Comparison of ENCODE assay signal across 22 cellular contexts in genomic region chr16:84319146-84319760, GRCh38. TPM values are rescaled to one million over a fixed set of nuclear protein-coding genes. Genes with fewer than 3 reads are reported as not detected.
DNase-seq lines count a peak whose midpoint lies in the region; ATAC-seq and TF ChIP-seq lines count a peak whose summit lies in the region.
"Had no signal": no experiment of that assay in that cellular context is flagged by ENCODE, and none has a peak within 500 bp of the region (broad histone marks: within the 10 kb centered on the region; RNA-seq: fewer than 3 reads in every experiment).

No MANE protein-coding gene starts in this region.

- H3K36me3 ChIP-seq in neural progenitor cell (no peaks in the 10 kb centered on the region), gastrocnemius medialis (no peaks in the 10 kb centered on the region)
- H3K36me3 ChIP-seq: BE2C, HAP-1 had no signal

- H3F3A ChIP-seq in neural progenitor cell (ENCODE audit: low read depth) = no peaks in the 10 kb centered on the region

- H3K27me3 ChIP-seq in neural progenitor cell (peaks cover under 1% of the 10 kb centered on the region), gastrocnemius medialis (peaks cover 0 to 11% (median 0%) of the 10 kb centered on the region in 3 donors)

- H3K4me3 ChIP-seq in neural progenitor cell = no peak overlapping the region
- H3K4me3 ChIP-seq in gastrocnemius medialis = no peak overlapping the region
- H3K4me3 ChIP-seq: GM12878, GM23248, HAP-1 had no signal

- no peak for TF ChIP-seq POLR2A in gastrocnemius medialis (IDR thresholded peaks at IDR 0.05)

- H3K36me3 Mint-ChIP-seq in chondrocyte (ENCODE audit: low read depth) (peaks cover 2% of the 10 kb centered on the region), neural progenitor cell (no peaks in the 10 kb centered on the region)
- H3K36me3 Mint-ChIP-seq in stimulated activated memory B cell treated with anti-CD40 and anti-IgM and Interleukin-4, amounts not matched to agents 10 μg/mL and 1 μg/mL and 100 μg/mL, for 72 hours = no peaks in the 10 kb centered on the region
- H3K36me3 Mint-ChIP-seq in activated CD8-positive, alpha-beta T cell treated with anti-CD3 and anti-CD28 coated beads for 36 hours (ENCODE audit: low read depth) = no peaks in the 10 kb centered on the region
- H3K36me3 Mint-ChIP-seq: CD4-positive, CD25-positive, alpha-beta regulatory T cell; CD8-positive, alpha-beta memory T cell had no signal

- POLR2A ChIA-PET in activated CD8-positive, alpha-beta T cell treated with anti-CD3 and anti-CD28 coated beads for 36 hours (lab: Charles Lee) = no interaction called here

- H3K9me3 Mint-ChIP-seq in chondrocyte (ENCODE audit: low read depth) (peaks cover 3% of the 10 kb centered on the region), neural progenitor cell (peaks cover 7% of the 10 kb centered on the region)
- peaks cover 9% of the 10 kb centered on the region for H3K9me3 Mint-ChIP-seq in stimulated activated memory B cell treated with anti-CD40 and anti-IgM and Interleukin-4, amounts not matched to agents 10 μg/mL and 1 μg/mL and 100 μg/mL, for 72 hours
- H3K9me3 Mint-ChIP-seq in activated CD8-positive, alpha-beta T cell treated with anti-CD3 and anti-CD28 coated beads for 36 hours = peaks cover 6% of the 10 kb centered on the region

- no peaks in the 10 kb centered on the region for H3K4me1 ChIP-seq in neural progenitor cell
- H3K4me1 ChIP-seq in gastrocnemius medialis = no peaks in the 10 kb centered on the region
- H3K4me1 ChIP-seq: BE2C, HAP-1 had no signal

- no peak overlapping the region for H3K9ac ChIP-seq in neural progenitor cell
- H3K9ac ChIP-seq: GM23248 had no signal

- no peak overlapping the region for H3K4me3 Mint-ChIP-seq in chondrocyte (ENCODE audit: unreplicated experiment)
- H3K4me3 Mint-ChIP-seq in neural progenitor cell = no peak overlapping the region
- H3K4me3 Mint-ChIP-seq in stimulated activated memory B cell treated with anti-CD40 and anti-IgM and Interleukin-4, amounts not matched to agents 10 μg/mL and 1 μg/mL and 100 μg/mL, for 72 hours = no peak overlapping the region
- H3K4me3 Mint-ChIP-seq in activated CD8-positive, alpha-beta T cell treated with anti-CD3 and anti-CD28 coated beads for 36 hours = no peak overlapping the region
- H3K4me3 Mint-ChIP-seq: CD4-positive, CD25-positive, alpha-beta regulatory T cell; CD8-positive, alpha-beta memory T cell had no signal

- ATAC-seq in stimulated activated memory B cell treated with anti-CD40 and anti-IgM and Interleukin-4, amounts not matched to agents 10 μg/mL and 1 μg/mL and 100 μg/mL, for 72 hours = peak; percentile 34
- no peak for ATAC-seq in gastrocnemius medialis
- ATAC-seq in activated CD8-positive, alpha-beta T cell treated with anti-CD3 and anti-CD28 coated beads for 36 hours = no peak
- ATAC-seq: GM12878 had no signal

- no peaks in the 10 kb centered on the region for H3K4me1 Mint-ChIP-seq in chondrocyte (ENCODE audit: low read depth)
- H3K4me1 Mint-ChIP-seq in neural progenitor cell = no peaks in the 10 kb centered on the region
- H3K4me1 Mint-ChIP-seq in stimulated activated memory B cell treated with anti-CD40 and anti-IgM and Interleukin-4, amounts not matched to agents 10 μg/mL and 1 μg/mL and 100 μg/mL, for 72 hours = no peaks in the 10 kb centered on the region
- H3K4me1 Mint-ChIP-seq in activated CD8-positive, alpha-beta T cell treated with anti-CD3 and anti-CD28 coated beads for 36 hours (ENCODE audit: low read depth) = no peaks in the 10 kb centered on the region
- H3K4me1 Mint-ChIP-seq: CD4-positive, CD25-positive, alpha-beta regulatory T cell; CD8-positive, alpha-beta memory T cell had no signal

- CTCF ChIA-PET in activated CD8-positive, alpha-beta T cell treated with anti-CD3 and anti-CD28 coated beads for 36 hours (lab: Charles Lee) = no interaction called here

- H3K27me3 Mint-ChIP-seq in chondrocyte (ENCODE audit: low read depth) (peaks cover 24% of the 10 kb centered on the region), neural progenitor cell (ENCODE audit: insufficient read depth, low read depth) (peaks cover 3% of the 10 kb centered on the region)
- H3K27me3 Mint-ChIP-seq in stimulated activated memory B cell treated with anti-CD40 and anti-IgM and Interleukin-4, amounts not matched to agents 10 μg/mL and 1 μg/mL and 100 μg/mL, for 72 hours = peaks cover 17% of the 10 kb centered on the region
- H3K27me3 Mint-ChIP-seq in activated CD8-positive, alpha-beta T cell treated with anti-CD3 and anti-CD28 coated beads for 36 hours = peaks cover 2% of the 10 kb centered on the region

- no peak overlapping the region for H3K27ac ChIP-seq in neural progenitor cell
- H3K27ac ChIP-seq in gastrocnemius medialis = no peak overlapping the region
- H3K27ac ChIP-seq: GM23248 had no signal

- H3K27ac Mint-ChIP-seq in chondrocyte (ENCODE audit: unreplicated experiment) (no peak overlapping the region), neural progenitor cell (peak overlapping the region; percentile 8)
- no peak overlapping the region for H3K27ac Mint-ChIP-seq in stimulated activated memory B cell treated with anti-CD40 and anti-IgM and Interleukin-4, amounts not matched to agents 10 μg/mL and 1 μg/mL and 100 μg/mL, for 72 hours
- H3K27ac Mint-ChIP-seq in activated CD8-positive, alpha-beta T cell treated with anti-CD3 and anti-CD28 coated beads for 36 hours = no peak overlapping the region
- H3K27ac Mint-ChIP-seq: CD8-positive, alpha-beta memory T cell had no signal

- H3K4me2 ChIP-seq in neural progenitor cell = no peak overlapping the region

- intact Hi-C loops in gastrocnemius medialis (cut with DNase I; ENCODE audit: low total_unique reads) = no loop called here
- intact Hi-C loops in activated CD8-positive, alpha-beta T cell treated with anti-CD3 and anti-CD28 coated beads for 36 hours (cut with micrococcal nuclease) = no loop called here

- DNase-seq in chondrocyte (ENCODE audit: low spot score) (peak; percentile 89), neural progenitor cell (ENCODE audit: low spot score) (no peak), gastrocnemius medialis (no peak)
- no peak for DNase-seq in NK-92 treated with Interleukin-12 subunit alpha and Interleukin-12 subunit beta, amount 100 ng/mL, for 24 hours (lab: John Stamatoyannopoulos, UW)
- no peak for DNase-seq in activated CD8-positive, alpha-beta T cell treated with anti-CD3 and anti-CD28 coated beads for 36 hours
- DNase-seq: ACHN; BE2C; C1 segment of cervical spinal cord; CD4-positive, CD25-positive, alpha-beta regulatory T cell; CD8-positive, alpha-beta memory T cell; COR-L47; DMS 273 treated with DMSO at 0.1 percent for 48 hours; DMS53; DND-41; EL; GM23248 had no signal

- H2AFZ ChIP-seq in neural progenitor cell (replicated peaks) = no peak overlapping the region
- H2AFZ ChIP-seq: GM23248 had no signal

- no peaks in the 10 kb centered on the region for H3K79me2 ChIP-seq in neural progenitor cell (ENCODE audit: low read depth)

- no peaks in the 10 kb centered on the region for H4K20me1 ChIP-seq in neural progenitor cell (ENCODE audit: low read depth)

- in situ Hi-C loops in gastrocnemius medialis (cut with MboI; ENCODE audit: low sequenced_read_pairs in 4 of 4) = loop anchor here in 1 of 4 donors (25.0 kb wide), 1 partner anchor 93 kb away; no protein-coding TSS in a partner anchor

- TF ChIP-seq CTCF in chondrocyte (IDR thresholded peaks at IDR 0.05) (no peak), neural progenitor cell (IDR thresholded peaks at IDR 0.05) (no peak), gastrocnemius medialis (IDR thresholded peaks at IDR 0.05 in 4 of 5, conservative IDR thresholded peaks at IDR 0.05 in 1 of 5) (no peak)
- no peak for TF ChIP-seq CTCF in activated CD8-positive, alpha-beta T cell treated with anti-CD3 and anti-CD28 coated beads for 36 hours (IDR thresholded peaks at IDR 0.05)

- H3K9me3 ChIP-seq in neural progenitor cell (ENCODE audit: low read depth) (no peaks in the 10 kb centered on the region), gastrocnemius medialis (no peaks in the 10 kb centered on the region)
- H3K9me3 ChIP-seq: BE2C, HAP-1 had no signal

RNA-seq across cellular contexts. Expression of gene WFDC1, which starts 24.6 kb away (rescaled TPM):
- total RNA-seq in chondrocyte (3.5 to 5.7 TPM (median 5.6 TPM) in 3 replicates), neural progenitor cell (ENCODE audit: low replicate concordance) (not detected in 2 replicates), gastrocnemius medialis (under 1 TPM in 3 of 4 donors, not detected in 1; 0.40 to 0.68 (median 0.49) TPM)
- total RNA-seq in activated CD8-positive, alpha-beta T cell treated with anti-CD3 and anti-CD28 coated beads for 36 hours = not detected
- total RNA-seq: CD4-positive, CD25-positive, alpha-beta regulatory T cell; CD8-positive, alpha-beta memory T cell; G401; GM12878; H4; HT-29 had no signal

RNA-seq across cellular contexts. Expression of gene ATP2C2, which starts 49.1 kb away (rescaled TPM):
- not detected in 3 replicates for total RNA-seq in chondrocyte
- 0.71 TPM in 1 of 2 replicates, not detected in the other for total RNA-seq in neural progenitor cell (ENCODE audit: low replicate concordance)
- total RNA-seq in gastrocnemius medialis = under 1 TPM in 1 of 4 donors, not detected in 3; 0.44 TPM
- not detected for total RNA-seq in activated CD8-positive, alpha-beta T cell treated with anti-CD3 and anti-CD28 coated beads for 36 hours
- total RNA-seq: CD4-positive, CD25-positive, alpha-beta regulatory T cell; CD8-positive, alpha-beta memory T cell; G401; GM12878; GM23248; H4 had no signal
